ENCODE assay signal across 19 cellular contexts in genomic region chr20:10360878-10361277, GRCh38.
DNase-seq lines count a peak whose midpoint lies in the region; ATAC-seq, FAIRE-seq and TF ChIP-seq lines count a peak whose summit lies in the region.
"Had no signal": no experiment of that assay in that cellular context is flagged by ENCODE, and none has a peak within 500 bp of the region (broad histone marks: within the 10 kb centered on the region; RNA-seq: fewer than 3 reads in every experiment).

No MANE protein-coding gene starts in this region.

- TF ChIP-seq CTCF in SK-N-SH (IDR thresholded peaks at IDR 0.05) (no peak), left lung (IDR thresholded peaks at IDR 0.05) (no peak)

- CTCF ChIA-PET in SK-N-SH (lab: Yijun Ruan, JAX) = interaction anchor here (1.0 kb wide), 1 partner anchor 270 kb away, joined by 3 read pairs; no protein-coding TSS in a partner anchor

- H3K27ac ChIP-seq in SK-N-SH (ENCODE audit: low read depth in 2 of 2, low read length in 1 of 2) = no peak overlapping the region
- H3K27ac ChIP-seq in caudate nucleus (ENCODE audit: low read depth, low read length) = no peak overlapping the region
- no peak overlapping the region for H3K27ac ChIP-seq in left lung
- H3K27ac ChIP-seq: HL-60 had no signal

- H3K27me3 ChIP-seq in SK-N-SH (ENCODE audit: insufficient read depth) = no peaks in the 10 kb centered on the region
- H3K27me3 ChIP-seq in left lung = no peaks in the 10 kb centered on the region

- H3K27ac Mint-ChIP-seq in stimulated activated effector memory CD8-positive, alpha-beta T cell treated with anti-CD3 and anti-CD28 coated beads, Interleukin-12 subunit alpha, Interleukin-12 subunit beta, amount 100 ng/mL, for 72 hours = no peak overlapping the region
- H3K27ac Mint-ChIP-seq: CD8-positive, alpha-beta T cell; HFFc6 had no signal

- H3K9me3 ChIP-seq in SK-N-SH (no peaks in the 10 kb centered on the region), left lung (no peaks in the 10 kb centered on the region)

- H3K4me2 ChIP-seq in SK-N-SH = no peak overlapping the region

- intact Hi-C loops in left lung (cut with DNase I) = no loop called here

- no peak overlapping the region for H3K4me3 ChIP-seq in SK-N-SH (ENCODE audit: low read depth in 2 of 2, low read length in 1 of 2)
- H3K4me3 ChIP-seq in left lung = no peak overlapping the region

- peak; percentile 11 for FAIRE-seq in H54 (lab: Jason Lieb, UNC)
- FAIRE-seq: D721Med, GM12892, H1 had no signal

- H3K4me3 Mint-ChIP-seq in stimulated activated effector memory CD8-positive, alpha-beta T cell treated with anti-CD3 and anti-CD28 coated beads, Interleukin-12 subunit alpha, Interleukin-12 subunit beta, amount 100 ng/mL, for 72 hours = no peak overlapping the region
- H3K4me3 Mint-ChIP-seq: CD14-positive monocyte; CD8-positive, alpha-beta T cell; HFFc6 had no signal

- H3K4me1 ChIP-seq in SK-N-SH (ENCODE audit: control insufficient read depth in 1 of 2, insufficient read depth in 2 of 2, low read depth in 1 of 2, low read length in 1 of 2) = no peaks in the 10 kb centered on the region
- H3K4me1 ChIP-seq in left lung = no peaks in the 10 kb centered on the region

- no peak for DNase-seq in H54 (ENCODE audit: insufficient read length, low spot score)
- no peak for DNase-seq in SK-N-SH
- peak; percentile 43 for DNase-seq in astrocyte of the hippocampus (ENCODE audit: low read depth, low spot score)
- DNase-seq in stimulated activated effector memory CD8-positive, alpha-beta T cell treated with anti-CD3 and anti-CD28 coated beads, Interleukin-12 subunit alpha, Interleukin-12 subunit beta, amount 100 ng/mL, for 72 hours (ENCODE audit: low spot score in 2 of 2) = no peak
- DNase-seq in caudate nucleus (lab: John Stamatoyannopoulos, UW) = no peak
- no peak for DNase-seq in left lung
- DNase-seq in stimulated activated CD4-positive, alpha-beta T cell treated with anti-CD3 and anti-CD28 coated beads, Interleukin-4, amount 100 ng/mL, for 4 hours = no peak
- DNase-seq: CD8-positive, alpha-beta T cell; COR-L47; DMS153; DMS79 treated with DMSO at 0.1 percent for 48 hours; GDM1; HCEC 1CT; HFFc6 had no signal

- no peaks in the 10 kb centered on the region for H3K9me2 ChIP-seq in SK-N-SH

- no peaks in the 10 kb centered on the region for H4K20me1 ChIP-seq in SK-N-SH (ENCODE audit: insufficient read depth)

- POLR2A ChIA-PET in SK-N-SH (lab: Yijun Ruan, JAX) = no interaction called here

- H2AFZ ChIP-seq in SK-N-SH (ENCODE audit: low read depth) = no peak overlapping the region

- no peak overlapping the region for H3K9ac ChIP-seq in SK-N-SH

- no peaks in the 10 kb centered on the region for H3K9me3 Mint-ChIP-seq in stimulated activated effector memory CD8-positive, alpha-beta T cell treated with anti-CD3 and anti-CD28 coated beads, Interleukin-12 subunit alpha, Interleukin-12 subunit beta, amount 100 ng/mL, for 72 hours
- H3K9me3 Mint-ChIP-seq: CD8-positive, alpha-beta T cell; HFFc6 had no signal

- H3K4me1 Mint-ChIP-seq in stimulated activated effector memory CD8-positive, alpha-beta T cell treated with anti-CD3 and anti-CD28 coated beads, Interleukin-12 subunit alpha, Interleukin-12 subunit beta, amount 100 ng/mL, for 72 hours = no peaks in the 10 kb centered on the region
- H3K4me1 Mint-ChIP-seq: CD14-positive monocyte had no signal

- H3K36me3 ChIP-seq in SK-N-SH (replicated peaks in 1 of 2; ENCODE audit: control insufficient read depth in 1 of 2, insufficient read depth in 2 of 2, low read length in 1 of 2) (no peaks in the 10 kb centered on the region), left lung (no peaks in the 10 kb centered on the region)

- no peak for TF ChIP-seq EP300 in SK-N-SH (IDR thresholded peaks at IDR 0.05; ENCODE audit: borderline replicate concordance in 1 of 2, low read depth in 1 of 2, low read length in 1 of 2)

- ATAC-seq in stimulated activated effector memory CD8-positive, alpha-beta T cell treated with anti-CD3 and anti-CD28 coated beads, Interleukin-12 subunit alpha, Interleukin-12 subunit beta, amount 100 ng/mL, for 72 hours = peak; percentile 19
- ATAC-seq in left lung = no peak
- ATAC-seq: CD8-positive, alpha-beta T cell had no signal

- H3K36me3 Mint-ChIP-seq in stimulated activated effector memory CD8-positive, alpha-beta T cell treated with anti-CD3 and anti-CD28 coated beads, Interleukin-12 subunit alpha, Interleukin-12 subunit beta, amount 100 ng/mL, for 72 hours = no peaks in the 10 kb centered on the region
- H3K36me3 Mint-ChIP-seq: CD14-positive monocyte; CD8-positive, alpha-beta T cell had no signal

- WGBS in SK-N-SH (ENCODE audit: low lambda C conversion rate) = 93% methylated on average over 1 of the region's 1 CpG

- no peak for TF ChIP-seq POLR2A in H54 (IDR thresholded peaks at IDR 0.05; ENCODE audit: low read depth, low read length)

- no peaks in the 10 kb centered on the region for H3K79me2 ChIP-seq in SK-N-SH (ENCODE audit: insufficient read depth)

- no peak for TF ChIP-seq RAD21 in SK-N-SH (IDR thresholded peaks at IDR 0.05; ENCODE audit: low read length)

- peaks cover 16% of the 10 kb centered on the region for H3F3A ChIP-seq in SK-N-SH (replicated peaks; ENCODE audit: insufficient read depth)

TF ChIP-seq in SK-N-SH, 30 proteins besides CTCF, POLR2A, EP300 and RAD21:
- TF ChIP-seq USF1 (IDR thresholded peaks at IDR 0.05; ENCODE audit: borderline replicate concordance, low read depth) (no peak), NFIC (IDR thresholded peaks at IDR 0.05; ENCODE audit: borderline replicate concordance) (peak; percentile 54; the same call in 1 of the 2 replicates), PBX3 (IDR thresholded peaks at IDR 0.05) (peak; percentile 25; the same call in 1 of the 2 replicates), TCF12 (IDR thresholded peaks at IDR 0.05) (peak; percentile 51; the same call in 1 of the 2 replicates)
